In genomic region chr7:196778-197321, GRCh38 we compare ENCODE assay signal across 1 cellular context.
TF ChIP-seq lines count a peak whose summit lies in the region.

No MANE protein-coding gene starts in this region.

TF ChIP-seq in neural cell, 6 proteins besides CTCF, POLR2A, EP300 and RAD21:
- no peak for TF ChIP-seq REST (IDR thresholded peaks at IDR 0.05; ENCODE audit: borderline replicate concordance)
- TF ChIP-seq POLR2AphosphoS5 (IDR thresholded peaks at IDR 0.05), result no peak
- TF ChIP-seq SMC3 (conservative IDR thresholded peaks at IDR 0.05; ENCODE audit: poor library complexity), result no peak
- TF ChIP-seq EZH2 (IDR thresholded peaks at IDR 0.05; ENCODE audit: borderline replicate concordance, insufficient read depth, low read length, poor library complexity, severe bottlenecking), result no peak
- TF ChIP-seq MXI1 (conservative IDR thresholded peaks at IDR 0.05; ENCODE audit: poor library complexity, severe bottlenecking), result no peak
- TF ChIP-seq TAF1 (IDR thresholded peaks at IDR 0.05; ENCODE audit: low read depth), result no peak
